In the genomic region with DNA sequence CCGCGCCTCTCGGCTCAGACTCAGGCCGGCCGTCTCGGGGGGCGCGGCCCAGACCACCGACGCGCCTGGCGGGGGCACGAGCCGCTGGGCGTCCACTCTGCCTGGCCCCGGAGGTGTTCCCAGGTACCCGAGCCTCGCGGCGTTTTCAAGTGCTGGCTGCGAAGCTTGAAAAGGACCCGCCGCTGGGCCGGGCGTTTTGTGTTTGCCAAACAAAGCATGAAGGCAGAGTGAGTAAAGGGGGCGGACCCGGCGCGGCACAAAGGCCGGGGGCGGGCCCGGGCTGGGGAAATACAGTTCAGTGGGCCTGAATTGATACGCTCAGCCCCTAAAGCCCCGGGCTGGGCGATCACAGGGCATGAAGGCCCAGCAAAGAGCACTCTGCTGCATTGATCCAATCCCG, we compare ENCODE assay signal across 13 cellular contexts.
DNase-seq lines count a peak whose midpoint lies in the region; ATAC-seq, FAIRE-seq and TF ChIP-seq lines count a peak whose summit lies in the region.
"Had no signal": no experiment of that assay in that cellular context is flagged by ENCODE, and none has a peak within 500 bp of the region (broad histone marks: within the 10 kb centered on the region; RNA-seq: fewer than 3 reads in every experiment).

No MANE protein-coding gene starts in this region.

- no peak for TF ChIP-seq EP300 in A549 (IDR thresholded peaks at IDR 0.05)

- no peak overlapping the region for H3K14ac ChIP-seq in mesenchymal stem cell (ENCODE audit: low read length in 2 of 2)

- H3K9me3 ChIP-seq in A549 (no peaks in the 10 kb centered on the region), HAP-1 (no peaks in the 10 kb centered on the region), ectodermal cell (ENCODE audit: control insufficient read depth, low read length) (no peaks in the 10 kb centered on the region), mesenchymal stem cell (ENCODE audit: control insufficient read depth, low read length) (no peaks in the 10 kb centered on the region)
- H3K9me3 ChIP-seq: heart right ventricle had no signal

- in situ Hi-C loops in HAP-1 (cut with MboI; ENCODE audit: low sequenced_read_pairs) = no loop called here

- H3K4me2 ChIP-seq in A549 (peak overlapping the region; percentile 25; the same call in 1 of the 3 replicates), mesenchymal stem cell (ENCODE audit: low read length, poor library complexity, severe bottlenecking) (peak overlapping the region; percentile 55)

- H2AK5ac ChIP-seq in mesenchymal stem cell (ENCODE audit: low read length, severe bottlenecking) = no peak overlapping the region

- TF ChIP-seq POLR2A in A549 (IDR thresholded peaks at IDR 0.05; ENCODE audit: low read length) = no peak
- no peak for TF ChIP-seq POLR2A in GM18505 (IDR thresholded peaks at IDR 0.05; ENCODE audit: borderline replicate concordance, extremely low read depth, insufficient read depth, insufficient read length)

- ATAC-seq in A549 (no peak; a peak in 1 of 6 replicates), HG03460 (IDR thresholded peaks at IDR 0.05; ENCODE audit: unreplicated experiment) (no peak), GM18505 (IDR thresholded peaks at IDR 0.05; ENCODE audit: unreplicated experiment) (no peak), GM19035 (IDR thresholded peaks at IDR 0.05; ENCODE audit: unreplicated experiment) (no peak), HG03097 (IDR thresholded peaks at IDR 0.05; ENCODE audit: low FRiP score, unreplicated experiment) (no peak)
- ATAC-seq: heart right ventricle had no signal

- H3K9ac ChIP-seq in mesenchymal stem cell (ENCODE audit: low read length) = no peak overlapping the region

- H3K36me3 ChIP-seq in HAP-1 (replicated peaks) = no peaks in the 10 kb centered on the region
- H3K36me3 ChIP-seq in ectodermal cell (ENCODE audit: control insufficient read depth, insufficient read depth, low read length) = no peaks in the 10 kb centered on the region
- no peaks in the 10 kb centered on the region for H3K36me3 ChIP-seq in mesenchymal stem cell (ENCODE audit: control insufficient read depth in 1 of 2, insufficient read depth in 2 of 2, low read depth in 1 of 2, low read length in 2 of 2)
- H3K36me3 ChIP-seq: heart right ventricle had no signal

- no peak overlapping the region for H2BK12ac ChIP-seq in mesenchymal stem cell (ENCODE audit: low read length in 2 of 2)

- POLR2A ChIA-PET in A549 (lab: Yijun Ruan, JAX) = no interaction called here

- FAIRE-seq in A549 (lab: Jason Lieb, UNC) = no peak

- H2BK15ac ChIP-seq in mesenchymal stem cell (ENCODE audit: low read depth, poor library complexity, severe bottlenecking) = no peak overlapping the region

- H3K23ac ChIP-seq in mesenchymal stem cell (ENCODE audit: low read length in 2 of 2) = no peak overlapping the region

- no peak for TF ChIP-seq CTCF in A549 (IDR thresholded peaks at IDR 0.05)

- H3K4me3 ChIP-seq in A549 (no peak overlapping the region), HAP-1 (peak overlapping the region; percentile 27), ectodermal cell (ENCODE audit: insufficient read depth, low read depth, low read length) (peak overlapping the region; percentile 5), mesenchymal stem cell (ENCODE audit: insufficient read depth in 1 of 2, low read depth in 1 of 2, low read length in 2 of 2) (peak overlapping the region in 1 of 2 experiments; percentile 26)

- H3K27ac ChIP-seq in A549 (no peak overlapping the region), ectodermal cell (ENCODE audit: insufficient read depth, low read depth, low read length, poor library complexity, severe bottlenecking) (peak overlapping the region; percentile 80), mesenchymal stem cell (ENCODE audit: low read length, poor library complexity, severe bottlenecking) (no peak overlapping the region)
- H3K27ac ChIP-seq: C4-2B, heart right ventricle had no signal

- H4K91ac ChIP-seq in mesenchymal stem cell (ENCODE audit: low read length) = no peak overlapping the region

- no peaks in the 10 kb centered on the region for H3K79me1 ChIP-seq in mesenchymal stem cell (replicated peaks; ENCODE audit: low read length, poor library complexity, severe bottlenecking)

- no peaks in the 10 kb centered on the region for H3K27me3 ChIP-seq in HAP-1 (ENCODE audit: low read depth)
- no peaks in the 10 kb centered on the region for H3K27me3 ChIP-seq in ectodermal cell (ENCODE audit: control insufficient read depth, insufficient read depth, low read length, poor library complexity, severe bottlenecking)
- H3K27me3 ChIP-seq in mesenchymal stem cell (ENCODE audit: control insufficient read depth in 1 of 2, insufficient read depth in 1 of 2, low read length in 2 of 2) = peaks cover 0 to 7% of the 10 kb centered on the region in 2 experiments

- CTCF ChIA-PET in A549 (lab: Yijun Ruan, JAX) = no interaction called here

- DNase-seq in A549 (ENCODE audit: low read depth in 1 of 2, low spot score in 1 of 2) = no peak
- DNase-seq in HAP-1 (ENCODE audit: low spot score in 2 of 2) = peak; percentile 81 to 90
- DNase-seq in mesenchymal stem cell = peak; percentile 0
- DNase-seq: activated CD4-positive, alpha-beta T cell treated with anti-CD3 and anti-CD28 coated beads for 1 hour; activated naive CD4-positive, alpha-beta T cell treated with anti-CD3 and anti-CD28 coated beads, Interleukin-2, amount 50 U/mL, for 16 hours; NCI-H1092 had no signal

- H4K8ac ChIP-seq in mesenchymal stem cell (ENCODE audit: low read length) = no peak overlapping the region

- TF ChIP-seq RAD21 in A549 (conservative IDR thresholded peaks at IDR 0.05 in 1 of 2, IDR thresholded peaks at IDR 0.05 in 1 of 2) = no peak

- no peak overlapping the region for H2BK5ac ChIP-seq in mesenchymal stem cell (ENCODE audit: low read depth, low read length, poor library complexity, severe bottlenecking)

- H3K4me1 ChIP-seq in A549 (no peaks in the 10 kb centered on the region), HAP-1 (peaks cover 4% of the 10 kb centered on the region), ectodermal cell (ENCODE audit: control insufficient read depth, insufficient read depth, low read length) (no peaks in the 10 kb centered on the region), mesenchymal stem cell (ENCODE audit: control insufficient read depth, insufficient read depth, low read depth, low read length) (peaks cover 1% of the 10 kb centered on the region)
- H3K4me1 ChIP-seq: heart right ventricle had no signal

- 10% methylated on average over 9 of the region's 36 CpGs for WGBS in A549 (ENCODE audit: missing lambda C conversion rate)
- 0 to 1% methylated on average over 36 of the region's 36 CpGs for WGBS in ectodermal cell, 2 experiments
- WGBS in mesenchymal stem cell = under 1% methylated on average over 36 of the region's 36 CpGs

- no peak overlapping the region for H2BK120ac ChIP-seq in mesenchymal stem cell (ENCODE audit: low read depth, low read length)

- no peak overlapping the region for H2AFZ ChIP-seq in mesenchymal stem cell (ENCODE audit: low read depth, low read length)

- no peak overlapping the region for H3K4ac ChIP-seq in mesenchymal stem cell (ENCODE audit: low read depth in 1 of 2, low read length in 2 of 2)

- no peak overlapping the region for H3K18ac ChIP-seq in mesenchymal stem cell (ENCODE audit: low read depth in 1 of 2, low read length in 2 of 2)

TF ChIP-seq in A549, 52 proteins besides CTCF, POLR2A, EP300 and RAD21:
- TF ChIP-seq MAFK (IDR thresholded peaks at IDR 0.05; ENCODE audit: partially characterized antibody) = no peak
- TF ChIP-seq BHLHE40 (IDR thresholded peaks at IDR 0.05; ENCODE audit: low read depth, low read length) = no peak
- no peak for TF ChIP-seq ZSCAN20 (CRISPR knock-in tag; IDR thresholded peaks at IDR 0.05)
- TF ChIP-seq, protein P1, sequence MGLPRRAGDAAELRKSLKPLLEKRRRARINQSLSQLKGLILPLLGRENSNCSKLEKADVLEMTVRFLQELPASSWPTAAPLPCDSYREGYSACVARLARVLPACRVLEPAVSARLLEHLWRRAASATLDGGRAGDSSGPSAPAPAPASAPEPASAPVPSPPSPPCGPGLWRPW (IDR thresholded peaks at IDR 0.05) = no peak
- TF ChIP-seq EHF (CRISPR knock-in tag; IDR thresholded peaks at IDR 0.05) = no peak
- no peak for TF ChIP-seq FOSL2 (IDR thresholded peaks at IDR 0.05)
- TF ChIP-seq FOSL2 (CRISPR knock-in tag; IDR thresholded peaks at IDR 0.05) = no peak
- no peak for TF ChIP-seq TFCP2L1 (CRISPR knock-in tag; IDR thresholded peaks at IDR 0.05)
- no peak for TF ChIP-seq GATA3 (IDR thresholded peaks at IDR 0.05; ENCODE audit: borderline replicate concordance)
- TF ChIP-seq HOXB5 (CRISPR knock-in tag; IDR thresholded peaks at IDR 0.05) = no peak
- TF ChIP-seq SREBF2 (IDR thresholded peaks at IDR 0.05) = no peak
- TF ChIP-seq CBX8 (IDR thresholded peaks at IDR 0.05) = no peak

Comparison
In these comparisons a context has a peak if more than half of its experiments do, and no peak if none do; other contexts are left out.
1. DNase-seq: peak in HAP-1 (2 of 2) and mesenchymal stem cell (single experiment); none in A549 (0 of 2).